ENCODE assay signal across 25 cellular contexts in genomic region chr2:60502123-60502522, GRCh38.
"Had no signal": no experiment of that assay in that cellular context is flagged by ENCODE, and none has a peak within 500 bp of the region (broad histone marks: within the 10 kb centered on the region; RNA-seq: fewer than 3 reads in every experiment).

No MANE protein-coding gene starts in this region.

- H3K36me3 Mint-ChIP-seq: activated naive CD4-positive, alpha-beta T cell treated with anti-CD3 and anti-CD28 coated beads, Interleukin-2, amount 50 U/mL, for 24 hours; naive thymus-derived CD4-positive, alpha-beta T cell; T-cell had no signal

- H3K36me3 ChIP-seq: esophagus muscularis mucosa, right atrium auricular region, stomach, suprapubic skin, tibial nerve, WERI-Rb-1 had no signal

- ATAC-seq: activated CD8-positive, alpha-beta T cell treated with anti-CD3 and anti-CD28 coated beads, Interleukin-2, amount 10 ng/mL, durations not matched to agents 7 days and 5 days; body of pancreas; left cardiac atrium; naive thymus-derived CD4-positive, alpha-beta T cell; T-cell had no signal

- H3K27ac ChIP-seq: body of pancreas, esophagus muscularis mucosa, right atrium auricular region, suprapubic skin, tibial nerve, WERI-Rb-1 had no signal

- H3K4me1 Mint-ChIP-seq: activated naive CD4-positive, alpha-beta T cell treated with anti-CD3 and anti-CD28 coated beads, Interleukin-2, amount 50 U/mL, for 24 hours had no signal

- H3K4me3 Mint-ChIP-seq: activated CD8-positive, alpha-beta T cell treated with anti-CD3 and anti-CD28 coated beads, Interleukin-2, amount 10 ng/mL, durations not matched to agents 7 days and 5 days; activated naive CD4-positive, alpha-beta T cell treated with anti-CD3 and anti-CD28 coated beads, Interleukin-2, amount 50 U/mL, for 24 hours; naive thymus-derived CD4-positive, alpha-beta T cell; T-cell; T-helper 2 cell treated with Interferon-gamma antibody and Interleukin-4, amounts not matched to agents 5 μg/mL and 100 μg/mL, for 36 hours had no signal

- H3K27ac Mint-ChIP-seq: activated CD8-positive, alpha-beta T cell treated with anti-CD3 and anti-CD28 coated beads, Interleukin-2, amount 10 ng/mL, durations not matched to agents 7 days and 5 days; activated naive CD4-positive, alpha-beta T cell treated with anti-CD3 and anti-CD28 coated beads, Interleukin-2, amount 50 U/mL, for 24 hours; progenitor cell of endocrine pancreas; T-cell; T-helper 2 cell treated with Interferon-gamma antibody and Interleukin-4, amounts not matched to agents 5 μg/mL and 100 μg/mL, for 36 hours had no signal

- H3K27me3 ChIP-seq: body of pancreas, esophagus muscularis mucosa, right atrium auricular region, stomach, suprapubic skin, tibial nerve had no signal

- H3K4me3 ChIP-seq: body of pancreas, esophagus muscularis mucosa, right atrium auricular region, stomach, suprapubic skin, tibial nerve had no signal

- FAIRE-seq: endothelial cell of umbilical vein, frontal cortex, islet of Langerhans had no signal

- H3K9me3 ChIP-seq: body of pancreas, esophagus muscularis mucosa, right atrium auricular region, stomach, suprapubic skin, tibial nerve had no signal

- DNase-seq: activated CD4-positive, alpha-beta T cell treated with anti-CD3 and anti-CD28 coated beads for 1 hour; activated CD4-positive, alpha-beta T cell treated with anti-CD3 and anti-CD28 coated beads, Interleukin-2, amount 50 U/mL, for 1 hour; activated CD8-positive, alpha-beta T cell treated with anti-CD3 and anti-CD28 coated beads, Interleukin-2, amount 10 ng/mL, durations not matched to agents 7 days and 5 days; activated gamma-delta T cell treated with Interleukin-2 at 50 U/mL for 16 hours; anterior cingulate cortex; body of pancreas; dermis blood vessel endothelial cell; effector CD8-positive, alpha-beta T cell; glutamatergic neuron; left cardiac atrium; naive thymus-derived CD4-positive, alpha-beta T cell; stimulated activated CD4-positive, alpha-beta T cell treated with anti-CD3 and anti-CD28 coated beads, Interleukin-4, amount 100 ng/mL, for 24 hours; stomach; T-cell; WERI-Rb-1 had no signal

- H3K4me1 ChIP-seq: body of pancreas, tibial nerve had no signal

- H3K9me3 Mint-ChIP-seq: activated naive CD4-positive, alpha-beta T cell treated with anti-CD3 and anti-CD28 coated beads, Interleukin-2, amount 50 U/mL, for 24 hours; naive thymus-derived CD4-positive, alpha-beta T cell; T-cell; T-helper 2 cell treated with Interferon-gamma antibody and Interleukin-4, amounts not matched to agents 5 μg/mL and 100 μg/mL, for 36 hours had no signal

- H3K27me3 Mint-ChIP-seq: progenitor cell of endocrine pancreas had no signal
